1 cellular context compared by ENCODE assay signal in genomic region chr6:138403801-138404665, GRCh38.
A peak's percentile ranks its signal among the peaks of the same experiment; 100 is the strongest.
TF ChIP-seq lines count a peak whose summit lies in the region.

A gene with protein sequence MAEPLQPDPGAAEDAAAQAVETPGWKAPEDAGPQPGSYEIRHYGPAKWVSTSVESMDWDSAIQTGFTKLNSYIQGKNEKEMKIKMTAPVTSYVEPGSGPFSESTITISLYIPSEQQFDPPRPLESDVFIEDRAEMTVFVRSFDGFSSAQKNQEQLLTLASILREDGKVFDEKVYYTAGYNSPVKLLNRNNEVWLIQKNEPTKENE (plus strand): TSS chr6:138404223. CDS start chr6:138404496, 273 bp downstream.

TF ChIP-seq in HepG2, 621 proteins besides CTCF, POLR2A, EP300 and RAD21 (continued from another document and continues in another):
- TF ChIP-seq ZBTB43 (CRISPR knock-in tag; conservative IDR thresholded peaks at IDR 0.05), result peak; percentile 79
- TF ChIP-seq ATAD3A (CRISPR knock-in tag; IDR thresholded peaks at IDR 0.05), result no peak; the same call in 1 of the 2 replicates
- TF ChIP-seq ZNF646 (CRISPR knock-in tag; IDR thresholded peaks at IDR 0.05), result no peak
- TF ChIP-seq NFIC (IDR thresholded peaks at IDR 0.05; ENCODE audit: low read length), result no peak
- TF ChIP-seq, protein P1, sequence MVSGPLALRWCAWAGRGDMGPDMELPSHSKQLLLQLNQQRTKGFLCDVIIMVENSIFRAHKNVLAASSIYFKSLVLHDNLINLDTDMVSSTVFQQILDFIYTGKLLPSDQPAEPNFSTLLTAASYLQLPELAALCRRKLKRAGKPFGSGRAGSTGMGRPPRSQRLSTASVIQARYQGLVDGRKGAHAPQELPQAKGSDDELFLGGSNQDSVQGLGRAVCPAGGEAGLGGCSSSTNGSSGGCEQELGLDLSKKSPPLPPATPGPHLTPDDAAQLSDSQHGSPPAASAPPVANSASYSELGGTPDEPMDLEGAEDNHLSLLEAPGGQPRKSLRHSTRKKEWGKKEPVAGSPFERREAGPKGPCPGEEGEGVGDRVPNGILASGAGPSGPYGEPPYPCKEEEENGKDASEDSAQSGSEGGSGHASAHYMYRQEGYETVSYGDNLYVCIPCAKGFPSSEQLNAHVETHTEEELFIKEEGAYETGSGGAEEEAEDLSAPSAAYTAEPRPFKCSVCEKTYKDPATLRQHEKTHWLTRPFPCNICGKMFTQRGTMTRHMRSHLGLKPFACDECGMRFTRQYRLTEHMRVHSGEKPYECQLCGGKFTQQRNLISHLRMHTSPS (CRISPR knock-in tag; IDR thresholded peaks at IDR 0.05; ENCODE audit: low read depth), result peak; percentile 38
- no peak; the same call in 1 of the 2 replicates for TF ChIP-seq AKAP8 (CRISPR knock-in tag; IDR thresholded peaks at IDR 0.05)
- TF ChIP-seq FOXO4 (CRISPR knock-in tag; conservative IDR thresholded peaks at IDR 0.05), result no peak
- peak; percentile 93 for TF ChIP-seq ELF3 (CRISPR knock-in tag; IDR thresholded peaks at IDR 0.05)
- no peak for TF ChIP-seq NCOA1 (CRISPR knock-in tag; IDR thresholded peaks at IDR 0.05)
- peak; percentile 33; the same call in 1 of the 2 replicates for TF ChIP-seq CREB1 (IDR thresholded peaks at IDR 0.05)
- TF ChIP-seq CREB1 (CRISPR knock-in tag; IDR thresholded peaks at IDR 0.05), result no peak
- no peak for TF ChIP-seq PLRG1 (conservative IDR thresholded peaks at IDR 0.05)
- TF ChIP-seq MAZ (IDR thresholded peaks at IDR 0.05; ENCODE audit: borderline replicate concordance, low read depth, low read length), result peak; percentile 97
- TF ChIP-seq MAZ (CRISPR knock-in tag; IDR thresholded peaks at IDR 0.05; ENCODE audit: low read depth), result peak; percentile 99
- TF ChIP-seq GFI1 (CRISPR knock-in tag; IDR thresholded peaks at IDR 0.05; ENCODE audit: borderline replicate concordance), result peak; percentile 72; the same call in 1 of the 2 replicates
- peak; percentile 79 for TF ChIP-seq PHF8 (CRISPR knock-in tag; IDR thresholded peaks at IDR 0.05)
- TF ChIP-seq, protein P2, sequence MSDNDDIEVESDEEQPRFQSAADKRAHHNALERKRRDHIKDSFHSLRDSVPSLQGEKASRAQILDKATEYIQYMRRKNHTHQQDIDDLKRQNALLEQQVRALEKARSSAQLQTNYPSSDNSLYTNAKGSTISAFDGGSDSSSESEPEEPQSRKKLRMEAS (IDR thresholded peaks at IDR 0.05), result peak; percentile 90
- peak; percentile 29; the same call in 1 of the 2 replicates for TF ChIP-seq ZNF281 (CRISPR knock-in tag; IDR thresholded peaks at IDR 0.05; ENCODE audit: borderline replicate concordance)
- peak; percentile 44; the same call in 1 of the 2 replicates for TF ChIP-seq ZNF83 (CRISPR knock-in tag; IDR thresholded peaks at IDR 0.05; ENCODE audit: borderline replicate concordance)
- TF ChIP-seq NCOA2 (CRISPR knock-in tag; IDR thresholded peaks at IDR 0.05), result peak; percentile 50; the same call in 1 of the 2 replicates
- TF ChIP-seq SMARCE1 (IDR thresholded peaks at IDR 0.05; ENCODE audit: borderline replicate concordance), result no peak
- peak; percentile 96 for TF ChIP-seq ZBED4 (CRISPR knock-in tag; IDR thresholded peaks at IDR 0.05; ENCODE audit: borderline replicate concordance)
- TF ChIP-seq ZNF687 (CRISPR knock-in tag; IDR thresholded peaks at IDR 0.05), result peak; percentile 89
- no peak; the same call in none of the 2 replicates for TF ChIP-seq DZIP1 (CRISPR knock-in tag; IDR thresholded peaks at IDR 0.05)
- TF ChIP-seq ETV5 (CRISPR knock-in tag; IDR thresholded peaks at IDR 0.05; ENCODE audit: borderline replicate concordance), result peak; percentile 92
